Comparison of ENCODE assay signal across 17 cellular contexts in the genomic region with DNA sequence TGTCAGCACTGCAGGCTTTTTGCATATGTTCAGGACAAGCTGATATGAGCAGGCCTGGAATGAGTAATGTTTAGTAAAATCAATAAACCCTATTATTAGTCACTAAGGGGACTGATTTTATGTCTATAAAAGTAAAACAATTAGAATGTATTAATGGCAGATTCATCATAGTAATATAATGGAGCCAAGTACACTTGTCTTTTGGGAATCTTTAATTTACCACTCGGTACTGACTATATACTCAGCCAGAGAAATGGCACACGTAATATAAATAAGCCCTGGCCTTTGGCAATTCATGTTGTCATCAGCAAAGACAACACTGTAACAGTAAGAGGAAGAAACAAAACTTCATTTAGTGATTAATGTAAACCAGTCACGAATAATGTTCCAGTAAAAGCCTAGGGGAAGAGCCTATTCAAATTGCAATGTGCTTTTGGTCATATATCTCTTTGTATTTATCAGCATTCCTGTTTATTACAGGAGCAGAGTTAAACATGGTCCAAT.
A peak's percentile ranks its signal among the peaks of the same experiment; 100 is the strongest.
DNase-seq lines count a peak whose midpoint lies in the region; ATAC-seq and TF ChIP-seq lines count a peak whose summit lies in the region.
"Had no signal": no experiment of that assay in that cellular context is flagged by ENCODE, and none has a peak within 500 bp of the region (broad histone marks: within the 10 kb centered on the region; RNA-seq: fewer than 3 reads in every experiment).

No MANE protein-coding gene starts in this region.

- H3K36me3 Mint-ChIP-seq in type B pancreatic cell (peaks cover 34% of the 10 kb centered on the region), GM23338 (ENCODE audit: low read depth) (peaks cover 47% of the 10 kb centered on the region)
- H3K36me3 Mint-ChIP-seq: activated naive CD8-positive, alpha-beta T cell treated with anti-CD3 and anti-CD28 coated beads for 36 hours had no signal

- H3K4me3 ChIP-seq in foreskin fibroblast (ENCODE audit: low read depth in 1 of 2, low read length in 2 of 2), result no peak overlapping the region
- no peak overlapping the region for H3K4me3 ChIP-seq in GM23338
- H3K4me3 ChIP-seq: gastroesophageal sphincter, left lung, spleen, tibial nerve had no signal

- no peak overlapping the region for H3K4me2 ChIP-seq in GM23338

- H3K27me3 Mint-ChIP-seq in type B pancreatic cell (no peaks in the 10 kb centered on the region), GM23338 (ENCODE audit: insufficient read depth, low read depth, poor library complexity) (peaks cover 12% of the 10 kb centered on the region)

- peak overlapping the region; percentile 56 for H3K27ac Mint-ChIP-seq in type B pancreatic cell
- no peak overlapping the region for H3K27ac Mint-ChIP-seq in GM23338
- H3K27ac Mint-ChIP-seq: activated naive CD8-positive, alpha-beta T cell treated with anti-CD3 and anti-CD28 coated beads for 36 hours had no signal

- H3K36me3 ChIP-seq in GM23338 (ENCODE audit: insufficient read depth), result no peaks in the 10 kb centered on the region

- no peak for TF ChIP-seq CTCF in foreskin fibroblast (IDR thresholded peaks at IDR 0.05; ENCODE audit: low read depth, low read length)
- TF ChIP-seq CTCF in type B pancreatic cell (conservative IDR thresholded peaks at IDR 0.05), result no peak
- no peak for TF ChIP-seq CTCF in GM23338 (conservative IDR thresholded peaks at IDR 0.05; ENCODE audit: low read depth in 2 of 2)

- ATAC-seq in HG03108 (IDR thresholded peaks at IDR 0.05; ENCODE audit: unreplicated experiment) (no peak), GM23338 (no peak)
- ATAC-seq: gastroesophageal sphincter, left lung had no signal

- no peaks in the 10 kb centered on the region for H3F3A ChIP-seq in GM23338 (replicated peaks; ENCODE audit: low read depth)

- H3K9me3 Mint-ChIP-seq in type B pancreatic cell, result no peaks in the 10 kb centered on the region
- no peaks in the 10 kb centered on the region; the same call in 1 of the 3 replicates for H3K9me3 Mint-ChIP-seq in GM23338
- H3K9me3 Mint-ChIP-seq: activated naive CD8-positive, alpha-beta T cell treated with anti-CD3 and anti-CD28 coated beads for 36 hours; H9 had no signal

- no peaks in the 10 kb centered on the region for H3K27me3 ChIP-seq in GM23338 (ENCODE audit: insufficient read depth)
- H3K27me3 ChIP-seq: gastroesophageal sphincter, left lung, spleen, tibial nerve had no signal

- H3K4me1 Mint-ChIP-seq in type B pancreatic cell (ENCODE audit: unreplicated experiment) (peaks cover 52% of the 10 kb centered on the region), GM23338 (peaks cover 32% of the 10 kb centered on the region)

- H3K9me2 ChIP-seq in GM23338 (ENCODE audit: insufficient read depth), result peaks cover 12% of the 10 kb centered on the region

- H4K20me1 ChIP-seq in GM23338 (replicated peaks; ENCODE audit: insufficient read depth), result no peaks in the 10 kb centered on the region

- H3K4me1 ChIP-seq in GM23338 (ENCODE audit: insufficient read depth), result peaks cover 39% of the 10 kb centered on the region
- H3K4me1 ChIP-seq: spleen had no signal

- DNase-seq in NCI-H1417 (lab: John Stamatoyannopoulos, UW) (peak in 2 of 3 experiments; percentile 3 to 69), NCI-H1417 treated with DMSO at 0.1 percent for 48 hours (lab: John Stamatoyannopoulos, UW) (no peak), RPMI7951 (ENCODE audit: low read depth) (peak; percentile 62), foreskin fibroblast (peak; percentile 79 to 81), type B pancreatic cell (ENCODE audit: extremely low spot score, unreplicated experiment) (no peak), GM23338 (ENCODE audit: low spot score) (no peak), SHP77 (lab: John Stamatoyannopoulos, UW) (no peak)
- DNase-seq: activated CD8-positive, alpha-beta memory T cell treated with anti-CD3 and anti-CD28 coated beads, Interleukin-2, amount 50 U/mL, for 4 hours; activated naive CD8-positive, alpha-beta T cell treated with anti-CD3 and anti-CD28 coated beads for 36 hours; cortex of kidney; H9; left lung; NCI-H1436 treated with DMSO at 0.1 percent for 48 hours; spleen had no signal

- no peak overlapping the region for H2AFZ ChIP-seq in GM23338

- no peak overlapping the region for H3K4me3 Mint-ChIP-seq in type B pancreatic cell
- no peak overlapping the region for H3K4me3 Mint-ChIP-seq in GM23338
- H3K4me3 Mint-ChIP-seq: activated naive CD8-positive, alpha-beta T cell treated with anti-CD3 and anti-CD28 coated beads for 36 hours; H9 had no signal

- H3K27ac ChIP-seq in GM23338 (ENCODE audit: low read depth), result no peak overlapping the region
- H3K27ac ChIP-seq: gastroesophageal sphincter, left lung, spleen had no signal

- H3K79me2 ChIP-seq in GM23338 (replicated peaks; ENCODE audit: insufficient read depth), result 0 out of 2 replicates have a peak, but pooled peaks cover 4% of the 10 kb centered on the region

TF ChIP-seq in GM23338, 12 proteins besides CTCF, POLR2A, EP300 and RAD21:
- TF ChIP-seq NANOG (IDR thresholded peaks at IDR 0.05; ENCODE audit: borderline replicate concordance) (no peak), ZNF331 (CRISPR knock-in tag; IDR thresholded peaks at IDR 0.05; ENCODE audit: low read depth) (no peak), POLR2AphosphoS5 (IDR thresholded peaks at IDR 0.05; ENCODE audit: low read depth) (no peak)
- TF ChIP-seq, protein P1, sequence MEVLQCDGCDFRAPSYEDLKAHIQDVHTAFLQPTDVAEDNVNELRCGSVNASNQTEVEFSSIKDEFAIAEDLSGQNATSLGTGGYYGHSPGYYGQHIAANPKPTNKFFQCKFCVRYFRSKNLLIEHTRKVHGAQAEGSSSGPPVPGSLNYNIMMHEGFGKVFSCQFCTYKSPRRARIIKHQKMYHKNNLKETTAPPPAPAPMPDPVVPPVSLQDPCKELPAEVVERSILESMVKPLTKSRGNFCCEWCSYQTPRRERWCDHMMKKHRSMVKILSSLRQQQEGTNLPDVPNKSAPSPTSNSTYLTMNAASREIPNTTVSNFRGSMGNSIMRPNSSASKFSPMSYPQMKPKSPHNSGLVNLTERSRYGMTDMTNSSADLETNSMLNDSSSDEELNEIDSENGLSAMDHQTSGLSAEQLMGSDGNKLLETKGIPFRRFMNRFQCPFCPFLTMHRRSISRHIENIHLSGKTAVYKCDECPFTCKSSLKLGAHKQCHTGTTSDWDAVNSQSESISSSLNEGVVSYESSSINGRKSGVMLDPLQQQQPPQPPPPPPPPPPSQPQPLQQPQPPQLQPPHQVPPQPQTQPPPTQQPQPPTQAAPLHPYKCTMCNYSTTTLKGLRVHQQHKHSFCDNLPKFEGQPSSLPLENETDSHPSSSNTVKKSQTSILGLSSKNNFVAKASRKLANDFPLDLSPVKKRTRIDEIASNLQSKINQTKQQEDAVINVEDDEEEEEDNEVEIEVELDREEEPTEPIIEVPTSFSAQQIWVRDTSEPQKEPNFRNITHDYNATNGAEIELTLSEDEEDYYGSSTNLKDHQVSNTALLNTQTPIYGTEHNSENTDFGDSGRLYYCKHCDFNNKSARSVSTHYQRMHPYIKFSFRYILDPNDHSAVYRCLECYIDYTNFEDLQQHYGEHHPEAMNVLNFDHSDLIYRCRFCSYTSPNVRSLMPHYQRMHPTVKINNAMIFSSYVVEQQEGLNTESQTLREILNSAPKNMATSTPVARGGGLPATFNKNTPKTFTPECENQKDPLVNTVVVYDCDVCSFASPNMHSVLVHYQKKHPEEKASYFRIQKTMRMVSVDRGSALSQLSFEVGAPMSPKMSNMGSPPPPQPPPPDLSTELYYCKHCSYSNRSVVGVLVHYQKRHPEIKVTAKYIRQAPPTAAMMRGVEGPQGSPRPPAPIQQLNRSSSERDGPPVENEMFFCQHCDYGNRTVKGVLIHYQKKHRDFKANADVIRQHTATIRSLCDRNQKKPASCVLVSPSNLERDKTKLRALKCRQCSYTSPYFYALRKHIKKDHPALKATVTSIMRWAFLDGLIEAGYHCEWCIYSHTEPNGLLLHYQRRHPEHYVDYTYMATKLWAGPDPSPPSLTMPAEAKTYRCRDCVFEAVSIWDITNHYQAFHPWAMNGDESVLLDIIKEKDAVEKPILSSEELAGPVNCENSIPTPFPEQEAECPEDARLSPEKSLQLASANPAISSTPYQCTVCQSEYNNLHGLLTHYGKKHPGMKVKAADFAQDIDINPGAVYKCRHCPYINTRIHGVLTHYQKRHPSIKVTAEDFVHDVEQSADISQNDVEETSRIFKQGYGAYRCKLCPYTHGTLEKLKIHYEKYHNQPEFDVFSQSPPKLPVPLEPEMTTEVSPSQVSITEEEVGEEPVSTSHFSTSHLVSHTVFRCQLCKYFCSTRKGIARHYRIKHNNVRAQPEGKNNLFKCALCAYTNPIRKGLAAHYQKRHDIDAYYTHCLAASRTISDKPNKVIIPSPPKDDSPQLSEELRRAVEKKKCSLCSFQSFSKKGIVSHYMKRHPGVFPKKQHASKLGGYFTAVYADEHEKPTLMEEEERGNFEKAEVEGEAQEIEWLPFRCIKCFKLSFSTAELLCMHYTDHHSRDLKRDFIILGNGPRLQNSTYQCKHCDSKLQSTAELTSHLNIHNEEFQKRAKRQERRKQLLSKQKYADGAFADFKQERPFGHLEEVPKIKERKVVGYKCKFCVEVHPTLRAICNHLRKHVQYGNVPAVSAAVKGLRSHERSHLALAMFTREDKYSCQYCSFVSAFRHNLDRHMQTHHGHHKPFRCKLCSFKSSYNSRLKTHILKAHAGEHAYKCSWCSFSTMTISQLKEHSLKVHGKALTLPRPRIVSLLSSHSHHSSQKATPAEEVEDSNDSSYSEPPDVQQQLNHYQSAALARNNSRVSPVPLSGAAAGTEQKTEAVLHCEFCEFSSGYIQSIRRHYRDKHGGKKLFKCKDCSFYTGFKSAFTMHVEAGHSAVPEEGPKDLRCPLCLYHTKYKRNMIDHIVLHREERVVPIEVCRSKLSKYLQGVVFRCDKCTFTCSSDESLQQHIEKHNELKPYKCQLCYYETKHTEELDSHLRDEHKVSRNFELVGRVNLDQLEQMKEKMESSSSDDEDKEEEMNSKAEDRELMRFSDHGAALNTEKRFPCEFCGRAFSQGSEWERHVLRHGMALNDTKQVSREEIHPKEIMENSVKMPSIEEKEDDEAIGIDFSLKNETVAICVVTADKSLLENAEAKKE (CRISPR knock-in tag; IDR thresholded peaks at IDR 0.05), result no peak

Comparison
In these comparisons a context has a peak if more than half of its experiments do, and no peak if none do; other contexts are left out.
1. DNase-seq: peak in NCI-H1417 (2 of 3), RPMI7951 (single experiment) and foreskin fibroblast (2 of 2); none in NCI-H1417 treated with DMSO at 0.1 percent for 48 hours (single experiment), type B pancreatic cell (single experiment), GM23338 (single experiment) and SHP77 (0 of 2).